Comparison of ENCODE assay signal across 26 cellular contexts in the genomic region with DNA sequence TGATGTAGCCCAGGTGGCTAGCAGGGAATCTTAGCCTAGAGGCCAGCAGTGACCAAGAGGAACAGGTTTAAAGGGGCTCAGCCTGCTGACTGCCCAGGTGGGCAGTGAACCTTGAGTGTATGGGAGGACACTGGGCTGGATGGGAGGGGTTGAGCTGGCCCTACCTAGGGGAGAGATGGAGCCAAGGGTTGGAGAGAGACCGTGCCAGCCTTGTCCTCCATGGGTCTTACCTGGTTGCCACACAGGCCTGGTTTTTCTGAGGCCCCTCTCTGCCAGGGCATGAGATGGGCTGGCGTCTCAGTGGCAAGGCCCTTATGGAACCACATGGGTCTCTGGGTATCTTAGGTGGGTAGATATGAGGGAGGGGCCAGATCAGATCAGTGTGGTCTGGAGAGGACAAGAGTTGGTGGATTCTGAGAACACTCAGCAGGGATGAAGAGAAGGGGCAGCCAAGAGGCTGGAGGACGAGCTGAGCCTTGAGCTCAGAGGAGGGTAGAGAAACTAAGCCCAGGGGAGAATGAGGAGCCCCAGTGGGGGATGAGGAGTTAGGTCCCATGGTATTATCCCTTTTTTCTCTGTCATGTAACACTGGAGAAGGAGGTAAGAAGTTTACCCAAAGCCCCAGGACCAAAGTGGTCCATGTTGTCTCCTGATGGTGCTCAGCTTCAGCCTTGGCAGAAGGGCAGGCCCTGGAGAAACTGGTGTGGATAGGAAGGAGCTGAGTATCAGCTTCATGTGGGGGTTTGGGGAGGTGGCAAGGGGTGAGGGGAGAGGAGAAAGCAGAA. TPM values are rescaled to one million over a fixed set of nuclear protein-coding genes. Genes with fewer than 3 reads are reported as not detected.
DNase-seq lines count a peak whose midpoint lies in the region; ATAC-seq and TF ChIP-seq lines count a peak whose summit lies in the region.
"Had no signal": no experiment of that assay in that cellular context is flagged by ENCODE, and none has a peak within 500 bp of the region (broad histone marks: within the 10 kb centered on the region; RNA-seq: fewer than 3 reads in every experiment).

No MANE protein-coding gene starts in this region.

- H3K9me3 ChIP-seq in esophagus muscularis mucosa: no peaks in the 10 kb centered on the region
- no peaks in the 10 kb centered on the region for H3K9me3 ChIP-seq in thyroid gland
- H3K9me3 ChIP-seq: HAP-1, left ventricle myocardium inferior had no signal

- H3K27ac Mint-ChIP-seq in T-helper 1 cell treated with Interleukin-12 subunit alpha and Interleukin-12 subunit beta and Interleukin-4 antibody, amounts not matched to agents 30 μg/mL and 1 μg/mL, for 36 hours: peak overlapping the region; percentile 83
- H3K27ac Mint-ChIP-seq: CD8-positive, alpha-beta T cell; mesothelial cell of epicardium; nephron progenitor cell had no signal

- H3K4me1 ChIP-seq in esophagus muscularis mucosa (no peaks in the 10 kb centered on the region), thyroid gland (peaks cover 7 to 14% of the 10 kb centered on the region in 2 donors)
- H3K4me1 ChIP-seq: HAP-1, left ventricle myocardium inferior had no signal

- DNase-seq in T-helper 1 cell (no peak), esophagus muscularis mucosa (ENCODE audit: extremely low spot score) (peak; percentile 77), thyroid gland (no peak), NCI-H2081 (lab: John Stamatoyannopoulos, UW) (no peak)
- DNase-seq in stimulated activated CD4-positive, alpha-beta T cell treated with anti-CD3 and anti-CD28 coated beads, Interleukin-15, amount 100 ng/mL, for 24 hours: peak; percentile 34
- no peak for DNase-seq in stimulated activated CD4-positive, alpha-beta T cell treated with anti-CD3 and anti-CD28 coated beads, Interleukin-2, amount 100 ng/mL, for 24 hours
- DNase-seq: activated gamma-delta T cell; foreskin melanocyte; GDM1; left ventricle myocardium inferior; NCI-H446; nephron progenitor cell; OCI-M1; Right ventricle myocardium superior; stimulated activated naive CD4-positive, alpha-beta T cell treated with Interleukin-2 at 50 U/mL for 16 hours; trophoblast cell had no signal

- no peak for TF ChIP-seq EP300 in esophagus muscularis mucosa (IDR thresholded peaks at IDR 0.05)

- peaks cover 52% of the 10 kb centered on the region for H3K36me3 Mint-ChIP-seq in T-helper 1 cell treated with Interleukin-12 subunit alpha and Interleukin-12 subunit beta and Interleukin-4 antibody, amounts not matched to agents 30 μg/mL and 1 μg/mL, for 36 hours (ENCODE audit: low read depth)
- H3K36me3 Mint-ChIP-seq: CD8-positive, alpha-beta T cell had no signal

- H3K4me3 Mint-ChIP-seq in T-helper 1 cell treated with Interleukin-12 subunit alpha and Interleukin-12 subunit beta and Interleukin-4 antibody, amounts not matched to agents 30 μg/mL and 1 μg/mL, for 36 hours: peak overlapping the region; percentile 90
- H3K4me3 Mint-ChIP-seq: CD8-positive, alpha-beta T cell; mesothelial cell of epicardium; nephron progenitor cell had no signal

- TF ChIP-seq CTCF in esophagus muscularis mucosa (IDR thresholded peaks at IDR 0.05): no peak
- TF ChIP-seq CTCF in thyroid gland (IDR thresholded peaks at IDR 0.05): no peak

- intact Hi-C loops in esophagus muscularis mucosa (cut with DNase I) (no loop called here), thyroid gland (cut with DNase I) (no loop called here)

- ATAC-seq in GM18498 (IDR thresholded peaks at IDR 0.05; ENCODE audit: unreplicated experiment): no peak
- ATAC-seq: CD8-positive, alpha-beta T cell had no signal

- H3K27me3 Mint-ChIP-seq in T-helper 1 cell treated with Interleukin-12 subunit alpha and Interleukin-12 subunit beta and Interleukin-4 antibody, amounts not matched to agents 30 μg/mL and 1 μg/mL, for 36 hours (ENCODE audit: low read depth): no peaks in the 10 kb centered on the region

- H3K9me3 Mint-ChIP-seq in T-helper 1 cell treated with Interleukin-12 subunit alpha and Interleukin-12 subunit beta and Interleukin-4 antibody, amounts not matched to agents 30 μg/mL and 1 μg/mL, for 36 hours: no peaks in the 10 kb centered on the region
- H3K9me3 Mint-ChIP-seq: CD8-positive, alpha-beta T cell had no signal

- H3K4me1 Mint-ChIP-seq in T-helper 1 cell treated with Interleukin-12 subunit alpha and Interleukin-12 subunit beta and Interleukin-4 antibody, amounts not matched to agents 30 μg/mL and 1 μg/mL, for 36 hours (ENCODE audit: low read depth): peaks cover 68% of the 10 kb centered on the region
- H3K4me1 Mint-ChIP-seq: mesothelial cell of epicardium, nephron progenitor cell had no signal

- no peaks in the 10 kb centered on the region for H3K36me3 ChIP-seq in esophagus muscularis mucosa
- H3K36me3 ChIP-seq in thyroid gland: no peaks in the 10 kb centered on the region
- H3K36me3 ChIP-seq: HAP-1, left ventricle myocardium inferior had no signal

- H3K27me3 ChIP-seq in esophagus muscularis mucosa (no peaks in the 10 kb centered on the region), thyroid gland (no peaks in the 10 kb centered on the region)
- H3K27me3 ChIP-seq: hepatocyte had no signal

- no peak for TF ChIP-seq POLR2A in esophagus muscularis mucosa (IDR thresholded peaks at IDR 0.05; ENCODE audit: low read depth)
- TF ChIP-seq POLR2A in thyroid gland (IDR thresholded peaks at IDR 0.05): no peak

- H3K27ac ChIP-seq in esophagus muscularis mucosa (replicated peaks in 1 of 4) (no peak overlapping the region), thyroid gland (peak overlapping the region; percentile 5 to 85 (median 67))
- H3K27ac ChIP-seq: 22Rv1, hepatocyte, left ventricle myocardium inferior had no signal

- H3K4me3 ChIP-seq in esophagus muscularis mucosa: no peak overlapping the region
- H3K4me3 ChIP-seq in thyroid gland (replicated peaks in 1 of 3): no peak overlapping the region
- H3K4me3 ChIP-seq: HAP-1, hepatocyte, left ventricle myocardium inferior had no signal

- 68% methylated on average over 3 of the region's 3 CpGs for WGBS in esophagus muscularis mucosa
- WGBS in thyroid gland, 2 donors: 77 to 88% methylated on average over 3 of the region's 3 CpGs

RNA-seq across cellular contexts. Expression of a gene that starts 3.7 kb away (rescaled TPM):
- total RNA-seq in esophagus muscularis mucosa (10 to 100 TPM in 1 of 4 donors, under 1 TPM in 1, not detected in 2; 0.91 to 11.9 TPM), thyroid gland (under 1 TPM in 2 of 4 donors, not detected in 2; 0.45 to 0.94 TPM)
- total RNA-seq: cerebellum, epithelial cell of proximal tubule, hepatocyte, M059J, mesothelial cell of epicardium had no signal

RNA-seq across cellular contexts. Expression of a gene that starts 20.8 kb away (rescaled TPM):
- total RNA-seq in esophagus muscularis mucosa (1 to 10 TPM in 1 of 4 donors, under 1 TPM in 2, not detected in 1; 0.50 to 1.3 (median 0.97) TPM), thyroid gland (1 to 10 TPM in 1 of 4 donors, under 1 TPM in 1, not detected in 2; 0.81 to 1.2 TPM)
- total RNA-seq: cerebellum, epithelial cell of proximal tubule, hepatocyte, left ventricle myocardium inferior, M059J, mesothelial cell of epicardium had no signal

RNA-seq across cellular contexts. Expression of a gene that starts 54.2 kb away (rescaled TPM):
- total RNA-seq in esophagus muscularis mucosa (10 to 100 TPM in 1 of 4 donors, 1 to 10 TPM in 3; 2.1 to 29.8 (median 7.5) TPM), thyroid gland (under 1 TPM in 1 of 4 donors, not detected in 3; 0.67 TPM)
- total RNA-seq: CD8-positive, alpha-beta T cell; cerebellum; epithelial cell of proximal tubule; hepatocyte; M059J; mesothelial cell of epicardium had no signal

Comparison
In these comparisons a context has a peak if more than half of its experiments do, and no peak if none do; other contexts are left out.
1. DNase-seq: peak in stimulated activated CD4-positive, alpha-beta T cell treated with anti-CD3 and anti-CD28 coated beads, Interleukin-15, amount 100 ng/mL, for 24 hours (single experiment) and esophagus muscularis mucosa (single experiment); none in T-helper 1 cell (0 of 5), stimulated activated CD4-positive, alpha-beta T cell treated with anti-CD3 and anti-CD28 coated beads, Interleukin-2, amount 100 ng/mL, for 24 hours (0 of 2), thyroid gland (0 of 2) and NCI-H2081 (0 of 2).
2. H3K27ac ChIP-seq: peak in thyroid gland (3 of 3); none in esophagus muscularis mucosa (0 of 4).